In the genomic region with DNA sequence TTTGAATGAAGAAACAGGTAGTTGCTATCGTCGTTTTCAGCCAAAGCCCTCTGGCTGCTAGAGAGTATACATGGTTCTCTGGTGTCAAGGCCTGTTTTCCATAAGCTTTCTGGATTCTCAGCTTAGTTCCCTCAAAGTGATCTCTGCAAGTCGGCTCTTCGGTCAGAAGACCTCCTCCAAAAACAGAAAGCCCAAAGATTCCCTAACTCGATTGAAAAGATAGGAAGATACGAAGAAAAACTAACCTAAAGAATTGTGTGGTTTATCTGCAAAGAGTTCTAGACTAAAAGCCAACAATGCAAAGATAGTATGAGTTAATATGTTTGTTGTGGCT, we compare ENCODE assay signal across 8 cellular contexts. TPM values are rescaled to one million over a fixed set of nuclear protein-coding genes. Genes with fewer than 3 reads are reported as not detected.
DNase-seq lines count a peak whose midpoint lies in the region; ATAC-seq and TF ChIP-seq lines count a peak whose summit lies in the region.

No MANE protein-coding gene starts in this region.

- H3K27me3 Mint-ChIP-seq in Calu3 (ENCODE audit: unreplicated experiment), result no peaks in the 10 kb centered on the region

- H3K36me3 ChIP-seq in esophagus squamous epithelium, result no peaks in the 10 kb centered on the region
- no peaks in the 10 kb centered on the region for H3K36me3 ChIP-seq in osteoblast (ENCODE audit: insufficient read depth, low read length)

- H3K9me3 Mint-ChIP-seq in Calu3 (ENCODE audit: low read depth, unreplicated experiment), result no peaks in the 10 kb centered on the region

- H3K4me1 Mint-ChIP-seq in Calu3 (ENCODE audit: low read depth, unreplicated experiment), result peaks cover 16% of the 10 kb centered on the region

- WGBS in esophagus squamous epithelium, 2 donors, result 4 to 13% methylated on average over 6 of the region's 6 CpGs

- H3K79me2 ChIP-seq in osteoblast (ENCODE audit: insufficient read depth, low read length), result peaks cover 45% of the 10 kb centered on the region

- H3K4me3 ChIP-seq in esophagus squamous epithelium, result peak overlapping the region; percentile 74 to 84 (median 82)
- H3K4me3 ChIP-seq in osteoblast (ENCODE audit: insufficient read depth, low read length), result peak overlapping the region; percentile 95

- no peak for TF ChIP-seq POLR2A in esophagus squamous epithelium (IDR thresholded peaks at IDR 0.05)

- peaks cover 26% of the 10 kb centered on the region for H4K20me1 ChIP-seq in osteoblast (ENCODE audit: insufficient read depth, low read length)

- H3K36me3 Mint-ChIP-seq in Calu3 (ENCODE audit: insufficient read depth, unreplicated experiment), result peaks cover 14% of the 10 kb centered on the region

- H3K4me2 ChIP-seq in osteoblast (ENCODE audit: insufficient read depth, low read length), result peak overlapping the region; percentile 96

- TF ChIP-seq CTCF in Calu3 (IDR thresholded peaks at IDR 0.05; ENCODE audit: unreplicated experiment), result no peak
- TF ChIP-seq CTCF in esophagus squamous epithelium (IDR thresholded peaks at IDR 0.05), result no peak
- no peak for TF ChIP-seq CTCF in osteoblast (IDR thresholded peaks at IDR 0.05; ENCODE audit: extremely low read depth, low read depth, low read length)

- H3K9me3 ChIP-seq in esophagus squamous epithelium (no peaks in the 10 kb centered on the region), osteoblast (ENCODE audit: low read depth, low read length) (no peaks in the 10 kb centered on the region)

- peak overlapping the region; percentile 99 for H2AFZ ChIP-seq in osteoblast (ENCODE audit: low read length)

- H3K27ac Mint-ChIP-seq in Calu3 (ENCODE audit: unreplicated experiment), result peak overlapping the region; percentile 98

- H3K4me3 Mint-ChIP-seq in Calu3 (ENCODE audit: low read depth, unreplicated experiment), result peak overlapping the region; percentile 99

- H3K27ac ChIP-seq in esophagus squamous epithelium (peak overlapping the region; percentile 94 to 97 (median 96)), osteoblast (ENCODE audit: low read depth, low read length) (peak overlapping the region; percentile 87)

- ATAC-seq in GM21717 (IDR thresholded peaks at IDR 0.05; ENCODE audit: unreplicated experiment), result no peak

- CTCF ChIA-PET in Calu3 (lab: Charles Lee), result no interaction called here

- no TSS peak for BruUV-seq in Calu3 (replicated peaks; lab: Mats Ljungman, UMichigan)

- DNase-seq in Calu3 (no peak), HCEC 1CT (peak; percentile 8), SK-N-DZ (ENCODE audit: low spot score) (peak; percentile 34), esophagus squamous epithelium (lab: John Stamatoyannopoulos, UW) (no peak), osteoblast (ENCODE audit: insufficient read length, low spot score, missing footprints) (no peak), nucleus accumbens (lab: John Stamatoyannopoulos, UW) (no peak), OCI-M1 (lab: John Stamatoyannopoulos, UW) (no peak)

- H3K4me1 ChIP-seq in esophagus squamous epithelium (peaks cover 0 to 39% (median 10%) of the 10 kb centered on the region in 3 donors), osteoblast (ENCODE audit: insufficient read depth, low read length) (peaks cover 20% of the 10 kb centered on the region)

- intact Hi-C loops in Calu3 (cut with micrococcal nuclease; ENCODE audit: unreplicated experiment), result loop anchor here (10.0 kb wide), 1 partner anchor 203 kb away; no protein-coding TSS in a partner anchor
- intact Hi-C loops in esophagus squamous epithelium (cut with DNase I), result no loop called here

- H3K27me3 ChIP-seq in esophagus squamous epithelium (no peaks in the 10 kb centered on the region), osteoblast (ENCODE audit: insufficient read depth, low read length) (no peaks in the 10 kb centered on the region)

RNA-seq across cellular contexts. Expression of a gene that starts 0.5 kb away (rescaled TPM):
- total RNA-seq in Calu3 (2022) (40.5 and 45.6 TPM in 2 replicates), esophagus squamous epithelium (10 to 100 TPM; 14.2 to 58.9 (median 36.6) TPM), osteoblast (68.8 and 69.2 TPM in 2 replicates)
- 12.0 and 24.1 TPM in 2 replicates for polyA plus RNA-seq in SK-N-DZ (2014; cell fraction: cytosol; rRNA removed)
- 13.0 and 16.9 TPM in 2 replicates for polyA plus RNA-seq in SK-N-DZ (2014; cell fraction: nucleus; rRNA removed)

Comparison
In these comparisons a context has a peak if more than half of its experiments do, and no peak if none do; other contexts are left out.
1. DNase-seq: peak in HCEC 1CT (single experiment) and SK-N-DZ (single experiment); none in Calu3 (single experiment), esophagus squamous epithelium (single experiment), osteoblast (single experiment), nucleus accumbens (0 of 56) and OCI-M1 (single experiment).